Comparison of ENCODE assay signal across 25 cellular contexts in the genomic region with DNA sequence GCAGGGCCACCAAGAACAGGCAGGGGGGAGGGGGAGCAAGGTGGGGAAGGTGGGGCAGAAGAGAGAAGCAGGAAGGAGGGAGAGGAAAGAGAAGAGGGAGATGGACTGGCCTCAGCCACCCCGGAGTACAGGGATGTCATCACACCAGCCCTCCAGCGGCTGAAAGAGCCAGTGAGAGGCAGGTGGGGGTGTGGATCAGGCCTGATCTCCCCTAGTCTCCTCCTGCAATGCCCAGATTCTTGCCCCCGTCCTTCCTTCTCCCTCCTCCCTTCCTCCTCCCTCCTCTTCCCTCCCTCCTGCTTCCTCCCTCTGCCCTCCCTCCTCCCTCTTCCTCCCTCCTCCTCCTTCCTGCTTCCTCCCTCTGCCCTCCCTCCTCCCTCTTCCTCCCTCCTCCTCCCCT.
"Had no signal": no experiment of that assay in that cellular context is flagged by ENCODE, and none has a peak within 500 bp of the region (broad histone marks: within the 10 kb centered on the region; RNA-seq: fewer than 3 reads in every experiment).

No MANE protein-coding gene starts in this region.

- FAIRE-seq: keratinocyte had no signal

- H3K79me2 ChIP-seq: hepatocyte had no signal

- H3K4me3 ChIP-seq: adrenal gland, cardiac muscle cell, gastrocnemius medialis, hepatocyte, right lobe of liver, tibial nerve had no signal

- DNase-seq: activated CD4-positive, alpha-beta T cell treated with anti-CD3 and anti-CD28 coated beads for 36 hours; activated CD4-positive, CD25-positive, alpha-beta regulatory T cell; activated CD8-positive, alpha-beta memory T cell treated with anti-CD3 and anti-CD28 coated beads, Interleukin-2, amount 10 ng/mL, durations not matched to agents 7 days and 5 days; activated CD8-positive, alpha-beta T cell treated with anti-CD3 and anti-CD28 coated beads, Interleukin-2, amount 10 ng/mL, durations not matched to agents 7 days and 5 days; activated T-cell treated with anti-CD3 and anti-CD28 coated beads, Interleukin-2, amount 50 U/mL, for 48 hours; adrenal gland; cortex of kidney; effector memory CD8-positive, alpha-beta T cell; erythroblast; gastrocnemius medialis; left colon; midbrain; naive thymus-derived CD4-positive, alpha-beta T cell; stimulated activated CD4-positive, alpha-beta T cell treated with anti-CD3 and anti-CD28 coated beads, Interleukin-4, amount 100 ng/mL, for 4 hours; stimulated activated naive B cell treated with anti-CD40 and anti-IgM and Interleukin-4, amounts not matched to agents 10 μg/mL and 1 μg/mL and 100 μg/mL, for 72 hours; T-helper 1 cell had no signal

- H3K4me1 ChIP-seq: adrenal gland, right lobe of liver had no signal

- H3K9me3 ChIP-seq: adrenal gland, gastrocnemius medialis, right lobe of liver had no signal

- H3K4me1 Mint-ChIP-seq: activated CD4-positive, alpha-beta T cell treated with anti-CD3 and anti-CD28 coated beads for 36 hours; activated CD8-positive, alpha-beta memory T cell treated with anti-CD3 and anti-CD28 coated beads, Interleukin-2, amount 10 ng/mL, durations not matched to agents 7 days and 5 days; naive thymus-derived CD4-positive, alpha-beta T cell had no signal

- ATAC-seq: activated CD4-positive, alpha-beta T cell treated with anti-CD3 and anti-CD28 coated beads for 36 hours; activated CD8-positive, alpha-beta memory T cell treated with anti-CD3 and anti-CD28 coated beads, Interleukin-2, amount 10 ng/mL, durations not matched to agents 7 days and 5 days; activated CD8-positive, alpha-beta T cell treated with anti-CD3 and anti-CD28 coated beads, Interleukin-2, amount 10 ng/mL, durations not matched to agents 7 days and 5 days; activated naive CD4-positive, alpha-beta T cell treated with anti-CD3 and anti-CD28 coated beads, Interleukin-2, amount 50 U/mL, for 72 hours; effector memory CD8-positive, alpha-beta T cell; gastrocnemius medialis; left colon; naive thymus-derived CD4-positive, alpha-beta T cell; right lobe of liver; stimulated activated naive B cell treated with anti-CD40 and anti-IgM and Interleukin-4, amounts not matched to agents 10 μg/mL and 1 μg/mL and 100 μg/mL, for 72 hours had no signal

- H3K36me3 Mint-ChIP-seq: activated CD8-positive, alpha-beta memory T cell treated with anti-CD3 and anti-CD28 coated beads, Interleukin-2, amount 10 ng/mL, durations not matched to agents 7 days and 5 days; naive thymus-derived CD4-positive, alpha-beta T cell had no signal

- H3K27ac Mint-ChIP-seq: activated CD4-positive, alpha-beta T cell treated with anti-CD3 and anti-CD28 coated beads for 36 hours; activated CD8-positive, alpha-beta memory T cell treated with anti-CD3 and anti-CD28 coated beads, Interleukin-2, amount 10 ng/mL, durations not matched to agents 7 days and 5 days; activated CD8-positive, alpha-beta T cell treated with anti-CD3 and anti-CD28 coated beads, Interleukin-2, amount 10 ng/mL, durations not matched to agents 7 days and 5 days; activated naive CD4-positive, alpha-beta T cell treated with anti-CD3 and anti-CD28 coated beads, Interleukin-2, amount 50 U/mL, for 72 hours; activated T-helper 2 cell treated with anti-CD3 and anti-CD28 coated beads, Interferon-gamma antibody, Interleukin-2, Interleukin-4, amounts not matched to agents 10 μg/mL and 5 μg/mL and 100 μg/mL, durations not matched to agents 14 hours and 24 hours and 36 hours; effector memory CD8-positive, alpha-beta T cell; naive thymus-derived CD4-positive, alpha-beta T cell; stimulated activated naive B cell treated with anti-CD40 and anti-IgM and Interleukin-4, amounts not matched to agents 10 μg/mL and 1 μg/mL and 100 μg/mL, for 72 hours; T-helper 2 cell treated with Interferon-gamma antibody and Interleukin-4, amounts not matched to agents 5 μg/mL and 100 μg/mL, for 36 hours had no signal

- H3K36me3 ChIP-seq: adrenal gland, cardiac muscle cell, gastrocnemius medialis, right lobe of liver, tibial nerve had no signal

- H3K9me3 Mint-ChIP-seq: activated naive CD4-positive, alpha-beta T cell treated with anti-CD3 and anti-CD28 coated beads, Interleukin-2, amount 50 U/mL, for 72 hours; activated T-helper 2 cell treated with anti-CD3 and anti-CD28 coated beads, Interferon-gamma antibody, Interleukin-2, Interleukin-4, amounts not matched to agents 10 μg/mL and 5 μg/mL and 100 μg/mL, durations not matched to agents 14 hours and 24 hours and 36 hours; effector memory CD8-positive, alpha-beta T cell; T-helper 2 cell treated with Interferon-gamma antibody and Interleukin-4, amounts not matched to agents 5 μg/mL and 100 μg/mL, for 36 hours had no signal

- H2AFZ ChIP-seq: hepatocyte had no signal

- H3K27me3 ChIP-seq: right lobe of liver had no signal

- H3K4me2 ChIP-seq: hepatocyte had no signal

- H3K4me3 Mint-ChIP-seq: activated CD4-positive, alpha-beta T cell treated with anti-CD3 and anti-CD28 coated beads for 36 hours; activated CD8-positive, alpha-beta memory T cell treated with anti-CD3 and anti-CD28 coated beads, Interleukin-2, amount 10 ng/mL, durations not matched to agents 7 days and 5 days; activated CD8-positive, alpha-beta T cell treated with anti-CD3 and anti-CD28 coated beads, Interleukin-2, amount 10 ng/mL, durations not matched to agents 7 days and 5 days; brain; effector memory CD8-positive, alpha-beta T cell; naive thymus-derived CD4-positive, alpha-beta T cell; stimulated activated naive B cell treated with anti-CD40 and anti-IgM and Interleukin-4, amounts not matched to agents 10 μg/mL and 1 μg/mL and 100 μg/mL, for 72 hours; T-helper 2 cell treated with Interferon-gamma antibody and Interleukin-4, amounts not matched to agents 5 μg/mL and 100 μg/mL, for 36 hours had no signal

- H3K27ac ChIP-seq: adrenal gland, cardiac muscle cell, gastrocnemius medialis, hepatocyte, right lobe of liver, tibial nerve had no signal
